In genomic region chr19:4586245-4586644, GRCh38 we compare ENCODE assay signal across 1 cellular context.
TF ChIP-seq lines count a peak whose summit lies in the region.

No MANE protein-coding gene starts in this region.

TF ChIP-seq in H1, 55 proteins besides CTCF, POLR2A, EP300 and RAD21:
- TF ChIP-seq MAX (IDR thresholded peaks at IDR 0.05) (no peak), GABPA (IDR thresholded peaks at IDR 0.05; ENCODE audit: borderline replicate concordance, insufficient read depth, low read length) (no peak), CHD7 (IDR thresholded peaks at IDR 0.05; ENCODE audit: insufficient replicate concordance, low read length) (no peak), SIRT6 (IDR thresholded peaks at IDR 0.05; ENCODE audit: low read length) (no peak), CBX5 (IDR thresholded peaks at IDR 0.05; ENCODE audit: low read depth, low read length) (no peak), USF2 (IDR thresholded peaks at IDR 0.05; ENCODE audit: low read length) (no peak), POLR2AphosphoS5 (IDR thresholded peaks at IDR 0.05; ENCODE audit: low read depth, low read length) (no peak), SRF (IDR thresholded peaks at IDR 0.05; ENCODE audit: low read depth, low read length) (no peak), TAF1 (IDR thresholded peaks at IDR 0.05; ENCODE audit: low read depth, low read length) (no peak), NRF1 (IDR thresholded peaks at IDR 0.05; ENCODE audit: low read depth, low read length) (no peak), BCL11A (IDR thresholded peaks at IDR 0.05; ENCODE audit: low read depth in 2 of 2, low read length in 2 of 2) (no peak), ZNF274 (IDR thresholded peaks at IDR 0.05; ENCODE audit: borderline replicate concordance, extremely low read depth, low read length) (no peak)
